In genomic region chr13:43551897-43552456, GRCh38 we compare ENCODE assay signal across 19 cellular contexts.
DNase-seq lines count a peak whose midpoint lies in the region; ATAC-seq and TF ChIP-seq lines count a peak whose summit lies in the region.
"Had no signal": no experiment of that assay in that cellular context is flagged by ENCODE, and none has a peak within 500 bp of the region (broad histone marks: within the 10 kb centered on the region; RNA-seq: fewer than 3 reads in every experiment).

No MANE protein-coding gene starts in this region.

- peaks cover 4% of the 10 kb centered on the region for H3K9me3 Mint-ChIP-seq in type B pancreatic cell
- H3K9me3 Mint-ChIP-seq: CD8-positive, alpha-beta T cell had no signal

- peaks cover 3% of the 10 kb centered on the region for H3K36me3 Mint-ChIP-seq in type B pancreatic cell
- H3K36me3 Mint-ChIP-seq: CD8-positive, alpha-beta T cell had no signal

- peak; percentile 1 for DNase-seq in HK-2 (ENCODE audit: unreplicated experiment)
- peak; percentile 6 for DNase-seq in glomerular visceral epithelial cell (ENCODE audit: extremely low spot score)
- DNase-seq in type B pancreatic cell (ENCODE audit: extremely low spot score, unreplicated experiment) = no peak
- DNase-seq in NCI-H128 (lab: John Stamatoyannopoulos, UW; ENCODE audit: unreplicated experiment) = no peak
- DNase-seq: CD8-positive, alpha-beta T cell; HCEC 1CT; Kasumi-1; MG63; NCI-H1092; NCI-H2081; NCI-H774; PC-3; RPMI8226; SHP77 treated with DMSO at 0.1 percent for 48 hours; SK-N-SH; T-helper 1 cell had no signal

- peaks cover 17% of the 10 kb centered on the region for H3K4me1 Mint-ChIP-seq in type B pancreatic cell (ENCODE audit: unreplicated experiment)

- peak overlapping the region; percentile 81 for H3K27ac Mint-ChIP-seq in type B pancreatic cell
- H3K27ac Mint-ChIP-seq: CD8-positive, alpha-beta T cell had no signal

- ATAC-seq in GM18867 (IDR thresholded peaks at IDR 0.05; ENCODE audit: unreplicated experiment) (peak; percentile 67), GM19467 (IDR thresholded peaks at IDR 0.05; ENCODE audit: unreplicated experiment) (no peak), GM19328 (IDR thresholded peaks at IDR 0.05; ENCODE audit: unreplicated experiment) (no peak)
- ATAC-seq: CD8-positive, alpha-beta T cell; PC-3 had no signal

- TF ChIP-seq CTCF in type B pancreatic cell (conservative IDR thresholded peaks at IDR 0.05) = no peak

- H3K27me3 Mint-ChIP-seq in type B pancreatic cell = peaks cover 2% of the 10 kb centered on the region

- H3K4me3 Mint-ChIP-seq in type B pancreatic cell = no peak overlapping the region
- H3K4me3 Mint-ChIP-seq: CD8-positive, alpha-beta T cell had no signal

Comparison
In these comparisons a context has a peak if more than half of its experiments do, and no peak if none do; other contexts are left out.
1. DNase-seq: peak in HK-2 (single experiment) and glomerular visceral epithelial cell (single experiment); none in type B pancreatic cell (single experiment) and NCI-H128 (single experiment).